8 cellular contexts compared by ENCODE assay signal in genomic region chr11:16738198-16738948, GRCh38. TPM values are rescaled to one million over a fixed set of nuclear protein-coding genes. Genes with fewer than 3 reads are reported as not detected.
A peak's percentile ranks its signal among the peaks of the same experiment; 100 is the strongest.
DNase-seq lines count a peak whose midpoint lies in the region; ATAC-seq and TF ChIP-seq lines count a peak whose summit lies in the region.

C11orf58 (plus strand) TSS chr11:16738647; CDS start chr11:16738779, 132 bp downstream.

- H3K4me1 ChIP-seq in left lung, result peaks cover 4 to 41% of the 10 kb centered on the region in 2 donors

- intact Hi-C loops in left lung (cut with DNase I), result no loop called here

- DNase-seq in NCI-H774 (lab: John Stamatoyannopoulos, UW) (peak; percentile 98), dermis blood vessel endothelial cell (peak; percentile 98), left lung (peak; percentile 96)
- DNase-seq in activated CD4-positive, alpha-beta T cell treated with anti-CD3 and anti-CD28 coated beads, Interleukin-2, amount 50 U/mL, for 4 hours, result peak; percentile 92 to 95
- peak; percentile 83 to 86 for DNase-seq in stimulated activated CD4-positive, alpha-beta T cell treated with anti-CD3 and anti-CD28 coated beads, Interleukin-2, amount 100 ng/mL, for 48 hours

- peak; percentile 97 for ATAC-seq in GM19395 (IDR thresholded peaks at IDR 0.05; ENCODE audit: unreplicated experiment)
- ATAC-seq in HG03565 (IDR thresholded peaks at IDR 0.05; ENCODE audit: unreplicated experiment), result peak; percentile 98
- peak; percentile 99 for ATAC-seq in left lung

- peak within 1 kb of the TSS; percentile 71 to 74 for H3K4me3 ChIP-seq in left lung

- H3K27ac ChIP-seq in C4-2B (peak within 1 kb of the TSS; percentile 94), left lung (peak within 1 kb of the TSS; percentile 90 to 95)

- no peaks in the 10 kb centered on the region for H3K9me3 ChIP-seq in left lung

- TF ChIP-seq CTCF in C4-2B (conservative IDR thresholded peaks at IDR 0.05) (no peak), left lung (IDR thresholded peaks at IDR 0.05) (no peak)

- no peaks in the 10 kb centered on the region for H3K27me3 ChIP-seq in left lung

- peaks cover 0 to 3% of the 10 kb centered on the region in 2 donors for H3K36me3 ChIP-seq in left lung

RNA-seq across cellular contexts. Expression of gene C11orf58, which starts in this region (rescaled TPM):
- total RNA-seq in dermis blood vessel endothelial cell (210 and 259 TPM in 2 replicates), left lung (10 to 100 TPM; 87.9 to 89.0 TPM)

Comparison
In these comparisons a context has a peak if more than half of its experiments do, and no peak if none do; other contexts are left out.
1. Peak in every context shown above with its lines: DNase-seq, ATAC-seq, H3K4me3 ChIP-seq and H3K27ac ChIP-seq.